21 cellular contexts compared by ENCODE assay signal in the genomic region with DNA sequence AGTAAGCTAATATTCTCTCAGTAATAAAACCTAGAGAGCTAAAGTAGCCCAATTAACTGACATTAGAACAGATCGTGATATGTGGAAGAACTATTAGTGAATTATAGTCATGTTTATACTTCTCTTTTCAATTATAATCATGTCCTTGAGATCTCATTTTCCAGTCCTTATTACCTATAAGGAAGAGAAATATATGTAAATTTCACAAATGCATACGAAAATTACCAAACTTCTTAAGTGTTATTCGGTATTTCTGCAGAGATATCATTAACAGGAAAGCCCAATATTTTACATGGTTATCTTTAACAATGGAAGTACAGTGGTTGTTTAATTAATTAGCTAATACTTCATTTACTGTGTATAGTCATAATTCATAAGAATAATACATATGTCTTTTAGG.
DNase-seq lines count a peak whose midpoint lies in the region; ATAC-seq and TF ChIP-seq lines count a peak whose summit lies in the region.
"Had no signal": no experiment of that assay in that cellular context is flagged by ENCODE, and none has a peak within 500 bp of the region (broad histone marks: within the 10 kb centered on the region; RNA-seq: fewer than 3 reads in every experiment).

No MANE protein-coding gene starts in this region.

- H3K9ac ChIP-seq in Karpas-422 (ENCODE audit: low read length) (no peak overlapping the region), fibroblast of lung (ENCODE audit: insufficient read depth, low read length) (no peak overlapping the region)

- H3K9me2 ChIP-seq in Karpas-422 (replicated peaks; ENCODE audit: insufficient read depth, low read length) = no peaks in the 10 kb centered on the region

- POLR2A ChIA-PET in HEK293 (lab: Yijun Ruan, JAX) = no interaction called here

- TF ChIP-seq CTCF in HEK293 (tag by site-specific recombination; IDR thresholded peaks at IDR 0.05) = no peak
- TF ChIP-seq CTCF in fibroblast of lung (conservative IDR thresholded peaks at IDR 0.05 in 1 of 2, IDR thresholded peaks at IDR 0.05 in 1 of 2; ENCODE audit: low read depth in 1 of 2, low read length in 2 of 2) = no peak
- no peak for TF ChIP-seq CTCF in neutrophil (IDR thresholded peaks at IDR 0.05)

- H2AFZ ChIP-seq in Karpas-422 (ENCODE audit: low read length) (no peak overlapping the region), fibroblast of lung (ENCODE audit: low read length) (no peak overlapping the region)

- no peak overlapping the region for H3K27ac ChIP-seq in HEK293 (ENCODE audit: extremely low read depth, low read depth, low read length)
- H3K27ac ChIP-seq in Karpas-422 (ENCODE audit: low read length) = peak overlapping the region; percentile 73
- H3K27ac ChIP-seq in fibroblast of lung (ENCODE audit: insufficient read depth, low read length) = no peak overlapping the region
- peak overlapping the region; percentile 66 for H3K27ac ChIP-seq in neutrophil

- H3K79me2 ChIP-seq in Karpas-422 (ENCODE audit: low read length) = no peaks in the 10 kb centered on the region
- H3K79me2 ChIP-seq in fibroblast of lung (ENCODE audit: control insufficient read depth, insufficient read depth, low read length) = no peaks in the 10 kb centered on the region

- no peak for ATAC-seq in HG03354 (IDR thresholded peaks at IDR 0.05; ENCODE audit: poor library complexity, severe bottlenecking, unreplicated experiment)
- ATAC-seq: HCT116, HepG2 had no signal

- H3K27me3 ChIP-seq in Karpas-422 (ENCODE audit: low read length) (no peaks in the 10 kb centered on the region), fibroblast of lung (ENCODE audit: control insufficient read depth, insufficient read depth, low read length) (no peaks in the 10 kb centered on the region), neutrophil (no peaks in the 10 kb centered on the region)
- H3K27me3 ChIP-seq: BE2C had no signal

- no peak for DNase-seq in Karpas-422
- DNase-seq in fibroblast of lung (ENCODE audit: low read depth in 2 of 2) = no peak
- DNase-seq in NCI-H187 (lab: John Stamatoyannopoulos, UW) = no peak
- no peak for DNase-seq in activated T-cell treated with anti-CD3 and anti-CD28 coated beads, Interleukin-2, amount 50 U/mL, for 48 hours
- DNase-seq in NCI-H1930 (lab: John Stamatoyannopoulos, UW) = no peak
- DNase-seq: ACHN; BE2C; C1 segment of cervical spinal cord; CD4-positive, CD25-positive, alpha-beta regulatory T cell; CD8-positive, alpha-beta memory T cell; COR-L47; DMS 273 treated with DMSO at 0.1 percent for 48 hours; DMS53; DND-41; KBM-7 had no signal

- no peaks in the 10 kb centered on the region; the same call in 1 of the 2 replicates for H3K4me1 ChIP-seq in HEK293 (ENCODE audit: control insufficient read depth, insufficient read depth, low read length)
- H3K4me1 ChIP-seq in Karpas-422 (ENCODE audit: low read length) = peaks cover 15% of the 10 kb centered on the region
- no peaks in the 10 kb centered on the region for H3K4me1 ChIP-seq in fibroblast of lung (ENCODE audit: control insufficient read depth, extremely low read depth, insufficient read depth, low read length)
- peaks cover 4 to 19% of the 10 kb centered on the region in 2 experiments for H3K4me1 ChIP-seq in neutrophil (ENCODE audit: control insufficient read depth in 1 of 2, insufficient read depth in 1 of 2, low read depth in 1 of 2, low read length in 1 of 2)
- H3K4me1 ChIP-seq: BE2C had no signal

- CTCF ChIA-PET in HEK293 (lab: Yijun Ruan, JAX) = interaction anchor here (0.5 to 1.3 kb wide), 3 partner anchors 19 to 139 kb away, joined by 3 read pairs; no protein-coding TSS in a partner anchor

- H3K4me2 ChIP-seq in Karpas-422 (ENCODE audit: low read depth, low read length, poor library complexity, severe bottlenecking) (no peak overlapping the region), fibroblast of lung (ENCODE audit: extremely low read depth, insufficient read depth, low read length) (peak overlapping the region; percentile 3)

- no peaks in the 10 kb centered on the region for H3K36me3 ChIP-seq in HEK293 (ENCODE audit: control insufficient read depth in 2 of 2, insufficient read depth in 1 of 2, low read length in 2 of 2)
- H3K36me3 ChIP-seq in Karpas-422 (ENCODE audit: insufficient read depth, low read length) = peaks cover 1% of the 10 kb centered on the region; the same call in 1 of the 2 replicates
- H3K36me3 ChIP-seq in fibroblast of lung (ENCODE audit: control insufficient read depth, insufficient read depth, low read length) = no peaks in the 10 kb centered on the region
- H3K36me3 ChIP-seq in neutrophil = no peaks in the 10 kb centered on the region
- H3K36me3 ChIP-seq: BE2C had no signal

- H3K4me3 ChIP-seq in HEK293 (ENCODE audit: low read depth, low read length) (no peak overlapping the region), Karpas-422 (ENCODE audit: low read length) (no peak overlapping the region), fibroblast of lung (replicated peaks in 1 of 4; ENCODE audit: control extremely low read depth in 1 of 4, insufficient read depth in 1 of 4, low read depth in 3 of 4, low read length in 4 of 4) (no peak overlapping the region), neutrophil (ENCODE audit: low read depth in 1 of 2, low read length in 1 of 2) (no peak overlapping the region)
- H3K4me3 ChIP-seq: GM12878 had no signal

- no peaks in the 10 kb centered on the region for H4K20me1 ChIP-seq in Karpas-422 (ENCODE audit: insufficient read depth, low read depth, low read length)
- no peaks in the 10 kb centered on the region for H4K20me1 ChIP-seq in fibroblast of lung (ENCODE audit: control insufficient read depth, extremely low read depth, insufficient read depth, low read length)

- no peaks in the 10 kb centered on the region for H3K9me3 ChIP-seq in HEK293 (ENCODE audit: control insufficient read depth, insufficient read depth, low read depth, low read length)
- no peaks in the 10 kb centered on the region for H3K9me3 ChIP-seq in Karpas-422 (ENCODE audit: low read length)
- no peaks in the 10 kb centered on the region for H3K9me3 ChIP-seq in fibroblast of lung (ENCODE audit: control insufficient read depth, insufficient read depth, low read depth, low read length)
- H3K9me3 ChIP-seq in neutrophil = no peaks in the 10 kb centered on the region
- H3K9me3 ChIP-seq: BE2C had no signal

TF ChIP-seq in HEK293, 187 proteins besides CTCF, POLR2A, EP300 and RAD21:
- TF ChIP-seq ZBTB20 (tag by site-specific recombination; IDR thresholded peaks at IDR 0.05) (no peak), ZNF121 (tag by site-specific recombination; IDR thresholded peaks at IDR 0.05) (no peak), FEZF1 (tag by site-specific recombination; IDR thresholded peaks at IDR 0.05) (no peak)
- TF ChIP-seq, protein P1, sequence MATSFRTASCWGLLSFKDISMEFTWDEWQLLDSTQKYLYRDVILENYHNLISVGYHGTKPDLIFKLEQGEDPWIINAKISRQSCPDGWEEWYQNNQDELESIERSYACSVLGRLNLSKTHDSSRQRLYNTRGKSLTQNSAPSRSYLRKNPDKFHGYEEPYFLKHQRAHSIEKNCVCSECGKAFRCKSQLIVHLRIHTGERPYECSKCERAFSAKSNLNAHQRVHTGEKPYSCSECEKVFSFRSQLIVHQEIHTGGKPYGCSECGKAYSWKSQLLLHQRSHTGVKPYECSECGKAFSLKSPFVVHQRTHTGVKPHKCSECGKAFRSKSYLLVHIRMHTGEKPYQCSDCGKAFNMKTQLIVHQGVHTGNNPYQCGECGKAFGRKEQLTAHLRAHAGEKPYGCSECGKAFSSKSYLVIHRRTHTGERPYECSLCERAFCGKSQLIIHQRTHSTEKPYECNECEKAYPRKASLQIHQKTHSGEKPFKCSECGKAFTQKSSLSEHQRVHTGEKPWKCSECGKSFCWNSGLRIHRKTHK (tag by site-specific recombination; IDR thresholded peaks at IDR 0.05) = peak; percentile 92

Comparison
In these comparisons a context has a peak if more than half of its experiments do, and no peak if none do; other contexts are left out.
1. H3K27ac ChIP-seq: peak in Karpas-422 (single experiment) and neutrophil (single experiment); none in HEK293 (single experiment) and fibroblast of lung (single experiment).